22 cellular contexts compared by ENCODE assay signal in genomic region chr13:31540316-31540715, GRCh38.
DNase-seq lines count a peak whose midpoint lies in the region; ATAC-seq and TF ChIP-seq lines count a peak whose summit lies in the region.
"Had no signal": no experiment of that assay in that cellular context is flagged by ENCODE, and none has a peak within 500 bp of the region (broad histone marks: within the 10 kb centered on the region; RNA-seq: fewer than 3 reads in every experiment).

No MANE protein-coding gene starts in this region.

- 0 out of 2 replicates have a peak, but pooled peaks cover 7% of the 10 kb centered on the region for H3K9me2 ChIP-seq in GM23338 (ENCODE audit: insufficient read depth)

- H3K27me3 ChIP-seq in GM23338 (ENCODE audit: insufficient read depth) = no peaks in the 10 kb centered on the region
- no peaks in the 10 kb centered on the region for H3K27me3 ChIP-seq in OCI-LY3 (ENCODE audit: low read depth, low read length)
- H3K27me3 ChIP-seq in parathyroid adenoma (ENCODE audit: control insufficient read depth, insufficient read depth, low read length) = no peaks in the 10 kb centered on the region
- no peaks in the 10 kb centered on the region for H3K27me3 ChIP-seq in mesendoderm (ENCODE audit: insufficient read depth, low read length, poor library complexity)
- H3K27me3 ChIP-seq: Peyer's patch, SJSA1 had no signal

- H4K8ac ChIP-seq in mesendoderm (ENCODE audit: low read depth, low read length) = no peak overlapping the region

- H3K4me1 ChIP-seq in GM23338 (ENCODE audit: insufficient read depth) (no peaks in the 10 kb centered on the region), OCI-LY3 (ENCODE audit: low read length) (peaks cover 41% of the 10 kb centered on the region), parathyroid adenoma (peaks cover 30% of the 10 kb centered on the region), mesendoderm (ENCODE audit: control insufficient read depth, low read depth, low read length) (no peaks in the 10 kb centered on the region)
- H3K4me1 ChIP-seq: A549, Peyer's patch, SJSA1 had no signal

- no peaks in the 10 kb centered on the region for H3K79me1 ChIP-seq in mesendoderm (ENCODE audit: low read length)

- H3K18ac ChIP-seq in mesendoderm (ENCODE audit: low read length) = no peak overlapping the region

- WGBS in mesendoderm (ENCODE audit: extremely low coverage, insufficient coverage, low lambda C conversion rate) = no CpG with 5 or more reads among the region's 1 CpG

- H3K23ac ChIP-seq in mesendoderm (ENCODE audit: low read length) = no peak overlapping the region

- no peaks in the 10 kb centered on the region for H3K9me3 ChIP-seq in OCI-LY3 (ENCODE audit: insufficient read depth, low read length)
- no peaks in the 10 kb centered on the region for H3K9me3 ChIP-seq in parathyroid adenoma (ENCODE audit: control insufficient read depth, low read length)
- H3K9me3 ChIP-seq: A549, Peyer's patch, SJSA1 had no signal

- no peak overlapping the region for H3K9ac ChIP-seq in OCI-LY3 (ENCODE audit: low read length)
- no peak overlapping the region for H3K9ac ChIP-seq in parathyroid adenoma
- no peak overlapping the region for H3K9ac ChIP-seq in mesendoderm (ENCODE audit: low read length)

- H3K36me3 ChIP-seq in GM23338 (ENCODE audit: insufficient read depth) (no peaks in the 10 kb centered on the region), OCI-LY3 (replicated peaks; ENCODE audit: low read depth, low read length) (no peaks in the 10 kb centered on the region), parathyroid adenoma (ENCODE audit: control insufficient read depth, insufficient read depth, low read length) (no peaks in the 10 kb centered on the region), mesendoderm (ENCODE audit: control insufficient read depth, insufficient read depth, low read length) (no peaks in the 10 kb centered on the region)
- H3K36me3 ChIP-seq: Peyer's patch, SJSA1 had no signal

- no peak overlapping the region for H3K27ac ChIP-seq in GM23338 (ENCODE audit: low read depth)
- no peak overlapping the region for H3K27ac ChIP-seq in OCI-LY3 (ENCODE audit: low read length)
- peak overlapping the region; percentile 96 for H3K27ac ChIP-seq in parathyroid adenoma
- no peak overlapping the region for H3K27ac ChIP-seq in mesendoderm (ENCODE audit: low read depth, low read length)
- H3K27ac ChIP-seq: A549, Peyer's patch, SJSA1 had no signal

- H3K79me2 ChIP-seq in GM23338 (replicated peaks; ENCODE audit: insufficient read depth) (no peaks in the 10 kb centered on the region), OCI-LY3 (ENCODE audit: low read length) (no peaks in the 10 kb centered on the region), parathyroid adenoma (no peaks in the 10 kb centered on the region), mesendoderm (ENCODE audit: control insufficient read depth, insufficient read depth, low read length) (no peaks in the 10 kb centered on the region)

- no peak overlapping the region for H3K27ac Mint-ChIP-seq in GM23338
- H3K27ac Mint-ChIP-seq: B cell, CD14-positive monocyte had no signal

- H4K20me1 ChIP-seq in GM23338 (replicated peaks; ENCODE audit: insufficient read depth) = no peaks in the 10 kb centered on the region
- no peaks in the 10 kb centered on the region for H4K20me1 ChIP-seq in OCI-LY3 (ENCODE audit: insufficient read depth, low read length)

- no peak overlapping the region for H2BK120ac ChIP-seq in mesendoderm (ENCODE audit: low read depth, low read length)

- no peak overlapping the region for H2AK5ac ChIP-seq in mesendoderm (ENCODE audit: low read length)

- H3K4me3 ChIP-seq in GM23338 (no peak overlapping the region), OCI-LY3 (ENCODE audit: low read length) (no peak overlapping the region), fibroblast of mammary gland (ENCODE audit: control insufficient read depth, low read depth, low read length) (no peak overlapping the region), parathyroid adenoma (ENCODE audit: low read depth, low read length) (no peak overlapping the region), mesendoderm (ENCODE audit: low read length) (no peak overlapping the region)
- H3K4me3 ChIP-seq: A549, K562, Peyer's patch, SJSA1 had no signal

- H3K4me1 Mint-ChIP-seq in GM23338 = no peaks in the 10 kb centered on the region
- H3K4me1 Mint-ChIP-seq: B cell had no signal

- H3K4me2 ChIP-seq in GM23338 = no peak overlapping the region
- no peak overlapping the region for H3K4me2 ChIP-seq in OCI-LY3 (ENCODE audit: low read length)
- no peak overlapping the region for H3K4me2 ChIP-seq in parathyroid adenoma (ENCODE audit: low read length)
- H3K4me2 ChIP-seq in mesendoderm (ENCODE audit: low read length) = no peak overlapping the region
- H3K4me2 ChIP-seq: A549 had no signal

- no peak overlapping the region for H3K4me3 Mint-ChIP-seq in GM23338
- H3K4me3 Mint-ChIP-seq: B cell, CD14-positive monocyte had no signal

- H2BK5ac ChIP-seq in mesendoderm (ENCODE audit: low read length) = no peak overlapping the region

- no peak for ATAC-seq in GM23338
- ATAC-seq: A549, HepG2, K562 had no signal

- peak overlapping the region; percentile 23; the same call in 1 of the 2 replicates for H2AFZ ChIP-seq in GM23338
- peak overlapping the region; percentile 56; the same call in 1 of the 2 replicates for H2AFZ ChIP-seq in OCI-LY3 (ENCODE audit: low read depth, low read length)
- peak overlapping the region; percentile 73 for H2AFZ ChIP-seq in parathyroid adenoma

- no peak overlapping the region for H2BK15ac ChIP-seq in mesendoderm (replicated peaks; ENCODE audit: low read depth)

- H3K56ac ChIP-seq in mesendoderm (ENCODE audit: low read length) = no peak overlapping the region

- H4K5ac ChIP-seq in mesendoderm (ENCODE audit: low read length) = no peak overlapping the region

- H3K27me3 Mint-ChIP-seq in GM23338 (ENCODE audit: insufficient read depth, low read depth, poor library complexity) = no peaks in the 10 kb centered on the region

- DNase-seq in GM23338 (ENCODE audit: low spot score) (no peak), fibroblast of mammary gland (ENCODE audit: low read depth) (peak; percentile 10), mesendoderm (no peak), NCI-H2081 (lab: John Stamatoyannopoulos, UW) (no peak), NCI-H226 (no peak)
- DNase-seq: GOT3; NCI-H1092; NCI-H1436 treated with DMSO at 0.1 percent for 48 hours; NCI-H1930; NCI-H2227 treated with DMSO at 0.1 percent for 48 hours; NCI-H510A treated with DMSO at 0.1 percent for 48 hours; NCI-H748 treated with DMSO at 0.1 percent for 48 hours; NK-92 treated with Interleukin-12 subunit alpha and Interleukin-12 subunit beta, amount 100 ng/mL, for 24 hours; Peyer's patch had no signal

- TF ChIP-seq CTCF in GM23338 (conservative IDR thresholded peaks at IDR 0.05; ENCODE audit: low read depth in 2 of 2) (no peak), OCI-LY3 (IDR thresholded peaks at IDR 0.05; ENCODE audit: low read depth, low read length) (no peak), fibroblast of mammary gland (conservative IDR thresholded peaks at IDR 0.05; ENCODE audit: control insufficient read depth, insufficient read depth, low read depth, low read length) (no peak), parathyroid adenoma (IDR thresholded peaks at IDR 0.05) (no peak)

- H3K9me3 Mint-ChIP-seq in GM23338 = no peaks in the 10 kb centered on the region; the same call in 2 of the 3 replicates
- H3K9me3 Mint-ChIP-seq: CD14-positive monocyte had no signal

- no peak overlapping the region for H3K4ac ChIP-seq in mesendoderm (ENCODE audit: low read depth, low read length)

- no peaks in the 10 kb centered on the region for H3K36me3 Mint-ChIP-seq in GM23338 (ENCODE audit: low read depth)
- H3K36me3 Mint-ChIP-seq: CD14-positive monocyte had no signal

- no peaks in the 10 kb centered on the region for H3F3A ChIP-seq in GM23338 (replicated peaks; ENCODE audit: low read depth)

TF ChIP-seq in GM23338, 12 proteins besides CTCF, POLR2A, EP300 and RAD21 (continues in another document):
- TF ChIP-seq ZNF114 (CRISPR knock-in tag; IDR thresholded peaks at IDR 0.05) (no peak), CREB1 (CRISPR knock-in tag; IDR thresholded peaks at IDR 0.05; ENCODE audit: low read depth) (no peak), EZH2 (IDR thresholded peaks at IDR 0.05; ENCODE audit: low read depth, unreplicated experiment) (no peak), JUNB (IDR thresholded peaks at IDR 0.05; ENCODE audit: unreplicated experiment) (no peak), NANOG (IDR thresholded peaks at IDR 0.05; ENCODE audit: borderline replicate concordance) (no peak), EZH2phosphoT487 (IDR thresholded peaks at IDR 0.05; ENCODE audit: unreplicated experiment) (no peak), ZNF331 (CRISPR knock-in tag; IDR thresholded peaks at IDR 0.05; ENCODE audit: low read depth) (no peak)

Comparison
In these comparisons a context has a peak if more than half of its experiments do, and no peak if none do; other contexts are left out.
1. H2AFZ ChIP-seq: peak in every context shown above with its lines; median percentile 73 in parathyroid adenoma; 56 in OCI-LY3; 23 in GM23338.